32 cellular contexts compared by ENCODE assay signal in genomic region chr1:24363994-24364393, GRCh38. TPM values are rescaled to one million over a fixed set of nuclear protein-coding genes. Genes with fewer than 3 reads are reported as not detected.
A peak's percentile ranks its signal among the peaks of the same experiment; 100 is the strongest.
DNase-seq lines count a peak whose midpoint lies in the region; ATAC-seq, FAIRE-seq and TF ChIP-seq lines count a peak whose summit lies in the region.
"Had no signal": no experiment of that assay in that cellular context is flagged by ENCODE, and none has a peak within 500 bp of the region (broad histone marks: within the 10 kb centered on the region; RNA-seq: fewer than 3 reads in every experiment).

No MANE protein-coding gene starts in this region.

- no peak overlapping the region for H3K9ac ChIP-seq in endodermal cell (ENCODE audit: extremely low read depth, low read length, poor library complexity, severe bottlenecking)

- H3K9me3 ChIP-seq in A549, result no peaks in the 10 kb centered on the region
- H3K9me3 ChIP-seq in endodermal cell (ENCODE audit: control insufficient read depth, low read length), result no peaks in the 10 kb centered on the region
- H3K9me3 ChIP-seq: breast epithelium, prostate gland, transverse colon had no signal

- TF ChIP-seq CTCF in A549 (IDR thresholded peaks at IDR 0.05) (no peak), nephron progenitor cell (IDR thresholded peaks at IDR 0.05) (no peak), endodermal cell (conservative IDR thresholded peaks at IDR 0.05) (no peak)

- no peak for ATAC-seq in A549
- no peak for ATAC-seq in GM21381 (IDR thresholded peaks at IDR 0.05; ENCODE audit: unreplicated experiment)
- ATAC-seq: sciatic nerve, T-cell had no signal

- peak overlapping the region; percentile 36; the same call in 1 of the 3 replicates for H3K4me2 ChIP-seq in A549

- H3K4me3 Mint-ChIP-seq in nephron progenitor cell (no peak overlapping the region), endodermal cell (no peak overlapping the region)
- H3K4me3 Mint-ChIP-seq: CD4-positive, alpha-beta T cell; T-cell had no signal

- no peak for TF ChIP-seq POLR2A in A549 (IDR thresholded peaks at IDR 0.05; ENCODE audit: low read length)

- no peaks in the 10 kb centered on the region for H3K36me3 ChIP-seq in endodermal cell (ENCODE audit: control insufficient read depth, insufficient read depth, low read length)
- H3K36me3 ChIP-seq: breast epithelium, prostate gland, transverse colon had no signal

- no peak for TF ChIP-seq RAD21 in A549 (conservative IDR thresholded peaks at IDR 0.05 in 1 of 2, IDR thresholded peaks at IDR 0.05 in 1 of 2)

- peak overlapping the region; percentile 57 for H3K27ac Mint-ChIP-seq in nephron progenitor cell
- H3K27ac Mint-ChIP-seq in endodermal cell, result no peak overlapping the region
- H3K27ac Mint-ChIP-seq: activated T-helper 2 cell treated with anti-CD3 and anti-CD28 coated beads, Interferon-gamma antibody, Interleukin-2, Interleukin-4, amounts not matched to agents 10 μg/mL and 5 μg/mL and 100 μg/mL, durations not matched to agents 14 hours and 24 hours and 36 hours; CD4-positive, alpha-beta T cell; T-cell had no signal

- H3K4me1 ChIP-seq in A549 (peaks cover 40% of the 10 kb centered on the region), endodermal cell (ENCODE audit: control insufficient read depth, insufficient read depth, low read length) (no peaks in the 10 kb centered on the region)
- H3K4me1 ChIP-seq: breast epithelium, prostate gland had no signal

- no peak overlapping the region for H3K4me3 ChIP-seq in A549
- H3K4me3 ChIP-seq in endodermal cell (ENCODE audit: low read length), result no peak overlapping the region
- H3K4me3 ChIP-seq: breast epithelium, prostate gland, transverse colon had no signal

- no peak for TF ChIP-seq EP300 in A549 (IDR thresholded peaks at IDR 0.05)

- H3K27ac ChIP-seq in A549 (peak overlapping the region; percentile 71 to 86; a peak in 5 of 6 replicates), epithelial cell of prostate (peak overlapping the region; percentile 94), endodermal cell (ENCODE audit: low read depth, low read length) (no peak overlapping the region)
- H3K27ac ChIP-seq: breast epithelium, prostate gland had no signal

- POLR2A ChIA-PET in A549 (lab: Yijun Ruan, JAX), result no interaction called here

- no peaks in the 10 kb centered on the region for H3K27me3 ChIP-seq in endodermal cell (ENCODE audit: control insufficient read depth, insufficient read depth, low read length, poor library complexity, severe bottlenecking)
- H3K27me3 ChIP-seq: breast epithelium, transverse colon had no signal

- DNase-seq in A549 (ENCODE audit: low read depth in 1 of 2, low spot score in 1 of 2), result no peak
- DNase-seq in NCI-H82 (lab: John Stamatoyannopoulos, UW), result peak; percentile 52
- DNase-seq in epithelial cell of prostate (ENCODE audit: low read depth, low spot score), result no peak
- no peak for DNase-seq in nephron progenitor cell
- DNase-seq in endodermal cell, result no peak
- DNase-seq in stimulated activated naive CD4-positive, alpha-beta T cell treated with Interleukin-2 at 50 U/mL for 16 hours (lab: John Stamatoyannopoulos, UW), result no peak
- DNase-seq in HuH-7.5 (ENCODE audit: low spot score), result no peak
- DNase-seq: activated CD4-positive, alpha-beta T cell treated with anti-CD3 and anti-CD28 coated beads for 48 hours; activated CD8-positive, alpha-beta memory T cell treated with anti-CD3 and anti-CD28 coated beads for 24 hours; activated naive CD4-positive, alpha-beta T cell treated with anti-CD3 and anti-CD28 coated beads, Interleukin-2, amount 50 U/mL, for 16 hours; activated T-cell treated with anti-CD3 and anti-CD28 coated beads for 4 hours; CD4-positive, alpha-beta T cell; DND-41; Kasumi-1; kidney; left ventricle myocardium superior; NCI-H1436; NCI-H748 treated with DMSO at 0.1 percent for 48 hours; RPMI8226; stimulated activated CD4-positive, alpha-beta T cell treated with anti-CD3 and anti-CD28 coated beads, Interleukin-2, amount 100 ng/mL, for 48 hours; T-cell had no signal

- no peaks in the 10 kb centered on the region for H3K9me3 Mint-ChIP-seq in nephron progenitor cell
- no peaks in the 10 kb centered on the region for H3K9me3 Mint-ChIP-seq in endodermal cell
- H3K9me3 Mint-ChIP-seq: activated T-helper 2 cell treated with anti-CD3 and anti-CD28 coated beads, Interferon-gamma antibody, Interleukin-2, Interleukin-4, amounts not matched to agents 10 μg/mL and 5 μg/mL and 100 μg/mL, durations not matched to agents 14 hours and 24 hours and 36 hours; CD4-positive, alpha-beta T cell; T-cell had no signal

- 92% methylated on average over 5 of the region's 7 CpGs for WGBS in A549 (ENCODE audit: missing lambda C conversion rate)
- 88 to 91% methylated on average over 2 to 7 of the region's 7 CpGs for whole genome bisulfite sequencing in endodermal cell (ENCODE audit: insufficient coverage in 1 of 2, insufficient read length in 1 of 2), 2 experiments

- FAIRE-seq in A549 (lab: Jason Lieb, UNC), result no peak
- FAIRE-seq: GM19239, kidney had no signal

- peaks cover 25% of the 10 kb centered on the region for H3K4me1 Mint-ChIP-seq in nephron progenitor cell
- peaks cover 19% of the 10 kb centered on the region for H3K4me1 Mint-ChIP-seq in endodermal cell

- CTCF ChIA-PET in A549 (lab: Yijun Ruan, JAX), result interaction anchor here (2.6 to 6.6 kb wide), 3 partner anchors 28 to 165 kb away, joined by 13 to 44 read pairs (median 28); no protein-coding TSS in a partner anchor

- H3K36me3 Mint-ChIP-seq in nephron progenitor cell (ENCODE audit: low read depth), result peaks cover 12% of the 10 kb centered on the region
- peaks cover 11% of the 10 kb centered on the region for H3K36me3 Mint-ChIP-seq in endodermal cell (ENCODE audit: low read depth)

- H3K27me3 Mint-ChIP-seq in nephron progenitor cell (ENCODE audit: low read depth, poor library complexity) (peaks cover 11% of the 10 kb centered on the region), endodermal cell (ENCODE audit: insufficient read depth) (no peaks in the 10 kb centered on the region)
- H3K27me3 Mint-ChIP-seq: CD4-positive, alpha-beta T cell; T-cell had no signal

TF ChIP-seq in A549, 52 proteins besides CTCF, POLR2A, EP300 and RAD21:
- TF ChIP-seq FOXS1 (CRISPR knock-in tag; IDR thresholded peaks at IDR 0.05), result no peak
- no peak for TF ChIP-seq REST (IDR thresholded peaks at IDR 0.05)
- TF ChIP-seq HOXB13 (CRISPR knock-in tag; IDR thresholded peaks at IDR 0.05; ENCODE audit: low read depth), result no peak
- no peak for TF ChIP-seq HOXA7 (CRISPR knock-in tag; IDR thresholded peaks at IDR 0.05)
- TF ChIP-seq CBX8 (IDR thresholded peaks at IDR 0.05), result no peak
- TF ChIP-seq EHMT2 (IDR thresholded peaks at IDR 0.05; ENCODE audit: low read depth), result no peak
- no peak for TF ChIP-seq JUN (IDR thresholded peaks at IDR 0.05)
- no peak for TF ChIP-seq HEYL (CRISPR knock-in tag; IDR thresholded peaks at IDR 0.05)
- TF ChIP-seq ZSCAN20 (CRISPR knock-in tag; IDR thresholded peaks at IDR 0.05), result no peak
- TF ChIP-seq MAFK (IDR thresholded peaks at IDR 0.05; ENCODE audit: partially characterized antibody), result no peak
TF ChIP-seq in A549: peak in this region for 0.

RNA-seq across cellular contexts. Expression of gene GRHL3, which starts 44.8 kb away (rescaled TPM):
- polyA plus RNA-seq in A549 (2011; rRNA removed) (1.6 and 2.5 TPM in 2 replicates), A549 (2017; fragmentation: RNase III; extraction: RNeasy Plus Mini Kit Qiagen cat#74134 plus additional on column Dnase treatment) (0.58 to 0.71 TPM (median 0.59 TPM) in 3 replicates)
- polyA plus RNA-seq in A549 (2012; cell fraction: cytosol; rRNA removed), result 1.2 and 1.4 TPM in 2 replicates
- 1.2 and 1.8 TPM in 2 replicates for polyA plus RNA-seq in A549 (2012; cell fraction: nucleus; rRNA removed)
- polyA minus RNA-seq in A549 (2011; rRNA and poly(A)+ RNA removed), result 0.68 and 1.2 TPM in 2 replicates
- total RNA-seq in endodermal cell, result 1 to 10 TPM; 1.8 to 2.5 TPM
- polyA plus RNA-seq in endodermal cell (2013, experiment 1 of 2), result 2.6 TPM
- polyA plus RNA-seq in endodermal cell (2013, experiment 2 of 2), result 2.6 TPM
- total RNA-seq: activated T-helper 2 cell treated with anti-CD3 and anti-CD28 coated beads, Interferon-gamma antibody, Interleukin-2, Interleukin-4, amounts not matched to agents 10 μg/mL and 5 μg/mL and 100 μg/mL, durations not matched to agents 14 hours and 24 hours and 36 hours; CD4-positive, alpha-beta T cell; endothelial cell of umbilical vein; H4; left ventricle myocardium superior; myocyte; sciatic nerve; SK-MEL-5; T-cell; transverse colon had no signal
- polyA plus RNA-seq: endothelial cell of umbilical vein had no signal

RNA-seq across cellular contexts. Expression of gene STPG1, which starts 49.6 kb away (rescaled TPM):
- 9.5 and 9.7 TPM in 2 replicates for polyA plus RNA-seq in A549 (2011; rRNA removed)
- 4.2 and 5.0 TPM in 2 replicates for polyA plus RNA-seq in A549 (2012; cell fraction: cytosol; rRNA removed)
- 3.8 and 5.1 TPM in 2 replicates for polyA plus RNA-seq in A549 (2012; cell fraction: nucleus; rRNA removed)
- polyA plus RNA-seq in A549 (2017; fragmentation: RNase III; extraction: RNeasy Plus Mini Kit Qiagen cat#74134 plus additional on column Dnase treatment), result 4.2 to 4.9 TPM (median 4.4 TPM) in 3 replicates
- polyA minus RNA-seq in A549 (2011; rRNA and poly(A)+ RNA removed), result 6.7 and 7.3 TPM in 2 replicates
- 10 to 100 TPM; 16.6 to 16.9 TPM for total RNA-seq in endodermal cell
- polyA plus RNA-seq in endodermal cell (2013, experiment 1 of 2), result 8.8 TPM
- polyA plus RNA-seq in endodermal cell (2013, experiment 2 of 2), result 9.5 TPM

RNA-seq across cellular contexts. Expression of gene NIPAL3, which starts 51.6 kb away (rescaled TPM):
- 10.4 and 14.7 TPM in 2 replicates for polyA plus RNA-seq in A549 (2011; rRNA removed)
- polyA plus RNA-seq in A549 (2012; cell fraction: cytosol; rRNA removed), result 4.0 and 5.6 TPM in 2 replicates
- 4.1 and 4.3 TPM in 2 replicates for polyA plus RNA-seq in A549 (2012; cell fraction: nucleus; rRNA removed)
- 4.5 to 5.2 TPM (median 5.1 TPM) in 3 replicates for polyA plus RNA-seq in A549 (2017; fragmentation: RNase III; extraction: RNeasy Plus Mini Kit Qiagen cat#74134 plus additional on column Dnase treatment)
- 18.6 and 20.4 TPM in 2 replicates for polyA minus RNA-seq in A549 (2011; rRNA and poly(A)+ RNA removed)
- total RNA-seq in endodermal cell, result 1 to 10 TPM; 4.7 to 5.5 TPM
- polyA plus RNA-seq in endodermal cell (2013, experiment 1 of 2), result 7.9 TPM
- polyA plus RNA-seq in endodermal cell (2013, experiment 2 of 2), result 7.4 TPM
